22 cellular contexts compared by ENCODE assay signal in genomic region chr3:145058483-145058882, GRCh38.
"Had no signal": no experiment of that assay in that cellular context is flagged by ENCODE, and none has a peak within 500 bp of the region (broad histone marks: within the 10 kb centered on the region; RNA-seq: fewer than 3 reads in every experiment).

No MANE protein-coding gene starts in this region.

- H3K36me3 ChIP-seq: esophagus muscularis mucosa, lower lobe of right lung, neutrophil, right lobe of liver, suprapubic skin, transverse colon, vagina had no signal

- H3K4me3 ChIP-seq: body of pancreas, esophagus muscularis mucosa, hepatocyte, lower lobe of right lung, right lobe of liver, suprapubic skin, transverse colon, vagina had no signal

- H3K27me3 Mint-ChIP-seq: activated CD4-positive, alpha-beta memory T cell treated with anti-CD3 and anti-CD28 coated beads, Interleukin-2, amount 10 ng/mL, durations not matched to agents 7 days and 5 days; activated CD8-positive, alpha-beta memory T cell treated with anti-CD3 and anti-CD28 coated beads, Interleukin-2, amount 10 ng/mL, durations not matched to agents 7 days and 5 days; activated naive CD8-positive, alpha-beta T cell treated with anti-CD3 and anti-CD28 coated beads, Interleukin-2, amount 10 ng/mL, durations not matched to agents 7 days and 5 days; natural killer cell treated with Interleukin-12 subunit alpha and Interleukin-12 subunit beta and Interleukin-15 and Interleukin-18, amount 100 ng/mL, for 72 hours; stimulated activated naive CD8-positive, alpha-beta T cell treated with anti-CD3 and anti-CD28 coated beads, Interleukin-15, amount 100 ng/mL, for 72 hours had no signal

- H3K27me3 ChIP-seq: body of pancreas, esophagus muscularis mucosa, hepatocyte, neutrophil, right lobe of liver, suprapubic skin, transverse colon, vagina had no signal

- H3K36me3 Mint-ChIP-seq: activated CD8-positive, alpha-beta memory T cell treated with anti-CD3 and anti-CD28 coated beads, Interleukin-2, amount 10 ng/mL, durations not matched to agents 7 days and 5 days; activated naive CD8-positive, alpha-beta T cell treated with anti-CD3 and anti-CD28 coated beads, Interleukin-2, amount 10 ng/mL, durations not matched to agents 7 days and 5 days had no signal

- H3K4me1 Mint-ChIP-seq: activated CD4-positive, alpha-beta memory T cell treated with anti-CD3 and anti-CD28 coated beads, Interleukin-2, amount 10 ng/mL, durations not matched to agents 7 days and 5 days; activated CD8-positive, alpha-beta memory T cell treated with anti-CD3 and anti-CD28 coated beads, Interleukin-2, amount 10 ng/mL, durations not matched to agents 7 days and 5 days; activated naive CD8-positive, alpha-beta T cell treated with anti-CD3 and anti-CD28 coated beads, Interleukin-2, amount 10 ng/mL, durations not matched to agents 7 days and 5 days; stimulated activated naive CD8-positive, alpha-beta T cell treated with anti-CD3 and anti-CD28 coated beads, Interleukin-15, amount 100 ng/mL, for 72 hours had no signal

- H3K4me3 Mint-ChIP-seq: activated CD4-positive, alpha-beta memory T cell treated with anti-CD3 and anti-CD28 coated beads, Interleukin-2, amount 10 ng/mL, durations not matched to agents 7 days and 5 days; activated CD8-positive, alpha-beta memory T cell treated with anti-CD3 and anti-CD28 coated beads, Interleukin-2, amount 10 ng/mL, durations not matched to agents 7 days and 5 days; activated naive CD8-positive, alpha-beta T cell treated with anti-CD3 and anti-CD28 coated beads, Interleukin-2, amount 10 ng/mL, durations not matched to agents 7 days and 5 days; natural killer cell treated with Interleukin-12 subunit alpha and Interleukin-12 subunit beta and Interleukin-15 and Interleukin-18, amount 100 ng/mL, for 72 hours; stimulated activated naive CD8-positive, alpha-beta T cell treated with anti-CD3 and anti-CD28 coated beads, Interleukin-15, amount 100 ng/mL, for 72 hours had no signal

- FAIRE-seq: colon, endometrium, islet of Langerhans, small intestine had no signal

- ATAC-seq: activated CD8-positive, alpha-beta memory T cell treated with anti-CD3 and anti-CD28 coated beads, Interleukin-2, amount 10 ng/mL, durations not matched to agents 7 days and 5 days; body of pancreas; lower lobe of right lung; natural killer cell treated with Interleukin-12 subunit alpha and Interleukin-12 subunit beta and Interleukin-15 and Interleukin-18, amount 100 ng/mL, for 72 hours; right lobe of liver; stimulated activated naive CD8-positive, alpha-beta T cell treated with anti-CD3 and anti-CD28 coated beads, Interleukin-15, amount 100 ng/mL, for 72 hours had no signal

- DNase-seq: activated CD4-positive, alpha-beta memory T cell treated with anti-CD3 and anti-CD28 coated beads, Interleukin-2, amount 10 ng/mL, durations not matched to agents 7 days and 5 days; activated CD4-positive, alpha-beta T cell treated with anti-CD3 and anti-CD28 coated beads for 48 hours; activated CD4-positive, CD25-positive, alpha-beta regulatory T cell; activated CD8-positive, alpha-beta memory T cell treated with anti-CD3 and anti-CD28 coated beads, Interleukin-2, amount 10 ng/mL, durations not matched to agents 7 days and 5 days; activated naive CD8-positive, alpha-beta T cell treated with anti-CD3 and anti-CD28 coated beads, Interleukin-2, amount 10 ng/mL, durations not matched to agents 7 days and 5 days; body of pancreas; caudate nucleus; lower lobe of right lung; right lobe of liver; small intestine; stimulated activated CD4-positive, alpha-beta T cell treated with anti-CD3 and anti-CD28 coated beads, Interleukin-4, amount 100 ng/mL, for 1 hour; stimulated activated naive CD8-positive, alpha-beta T cell treated with anti-CD3 and anti-CD28 coated beads, Interleukin-15, amount 100 ng/mL, for 72 hours; transverse colon had no signal

- H3K27ac Mint-ChIP-seq: activated CD4-positive, alpha-beta memory T cell treated with anti-CD3 and anti-CD28 coated beads, Interleukin-2, amount 10 ng/mL, durations not matched to agents 7 days and 5 days; activated CD8-positive, alpha-beta memory T cell treated with anti-CD3 and anti-CD28 coated beads, Interleukin-2, amount 10 ng/mL, durations not matched to agents 7 days and 5 days; activated naive CD8-positive, alpha-beta T cell treated with anti-CD3 and anti-CD28 coated beads, Interleukin-2, amount 10 ng/mL, durations not matched to agents 7 days and 5 days; natural killer cell treated with Interleukin-12 subunit alpha and Interleukin-12 subunit beta and Interleukin-15 and Interleukin-18, amount 100 ng/mL, for 72 hours; stimulated activated naive CD8-positive, alpha-beta T cell treated with anti-CD3 and anti-CD28 coated beads, Interleukin-15, amount 100 ng/mL, for 72 hours had no signal
